8 cellular contexts compared by ENCODE assay signal in genomic region chr5:136080483-136081180, GRCh38. TPM values are rescaled to one million over a fixed set of nuclear protein-coding genes. Genes with fewer than 3 reads are reported as not detected.
A peak's percentile ranks its signal among the peaks of the same experiment; 100 is the strongest.
DNase-seq lines count a peak whose midpoint lies in the region; ATAC-seq, FAIRE-seq and TF ChIP-seq lines count a peak whose summit lies in the region.

No MANE protein-coding gene starts in this region.

- no peaks in the 10 kb centered on the region for H3K36me3 ChIP-seq in HEK293 (ENCODE audit: control insufficient read depth in 2 of 2, insufficient read depth in 1 of 2, low read length in 2 of 2)
- H3K36me3 ChIP-seq in pancreas: no peaks in the 10 kb centered on the region
- H3K36me3 ChIP-seq in tibial nerve: no peaks in the 10 kb centered on the region

- peak overlapping the region; percentile 43; the same call in 1 of the 2 replicates for H3K27ac ChIP-seq in HEK293 (ENCODE audit: extremely low read depth, low read depth, low read length)
- H3K27ac ChIP-seq in pancreas: peak overlapping the region in 3 of 4 donors; percentile 51 to 80 (median 60)
- peak overlapping the region in 3 of 4 donors; percentile 64 to 78 (median 72) for H3K27ac ChIP-seq in tibial nerve

- DNase-seq in GM12865 (ENCODE audit: low read depth): peak; percentile 96
- peak; percentile 2 for DNase-seq in NCI-H2227 treated with DMSO at 0.1 percent for 48 hours (lab: John Stamatoyannopoulos, UW)
- peak; percentile 19 to 30 for DNase-seq in activated T-helper 1 cell treated with anti-CD3 and anti-CD28 coated beads, Interleukin-2, amount 50 U/mL, for 16 hours (ENCODE audit: low read depth in 1 of 2, low spot score in 1 of 2)
- DNase-seq in germinal center (ENCODE audit: low spot score): peak; percentile 74
- DNase-seq in pancreas: peak; percentile 73 to 92 (median 82)
- DNase-seq in tibial nerve (ENCODE audit: low spot score in 2 of 2): peak; percentile 71 to 78
- no peak for DNase-seq in NCI-H1092 (lab: John Stamatoyannopoulos, UW)

- intact Hi-C loops in pancreas (cut with DNase I): no loop called here

- H3K9me3 ChIP-seq in HEK293 (ENCODE audit: control insufficient read depth, insufficient read depth, low read depth, low read length) (no peaks in the 10 kb centered on the region), pancreas (no peaks in the 10 kb centered on the region), tibial nerve (no peaks in the 10 kb centered on the region)

- TF ChIP-seq POLR2A in tibial nerve (IDR thresholded peaks at IDR 0.05): peak; percentile 41 to 43

- CTCF ChIA-PET in HEK293 (lab: Yijun Ruan, JAX): interaction anchor here (0.5 to 5.3 kb wide), 17 partner anchors 14 to 529 kb away, joined by 3 to 66 read pairs (median 5); no protein-coding TSS in a partner anchor

- POLR2A ChIA-PET in HEK293 (lab: Yijun Ruan, JAX): interaction anchor here (0.6 to 1.1 kb wide), 4 partner anchors 52 to 702 kb away, joined by 3 to 4 read pairs (median 3); partner anchors contain the start of gene SMAD5

- 23 to 57% methylated on average over 34 of the region's 34 CpGs for WGBS in pancreas, 2 donors
- WGBS in tibial nerve, 2 donors: 41 to 64% methylated on average over 26 to 34 of the region's 34 CpGs

- peak; percentile 82 to 92 (median 88) for ATAC-seq in pancreas

- peak; percentile 44 to 74 for TF ChIP-seq EP300 in tibial nerve (IDR thresholded peaks at IDR 0.05)

- H3K4me3 ChIP-seq in GM12865 (ENCODE audit: low read depth, low read length): peak overlapping the region; percentile 56
- peak overlapping the region; percentile 44 for H3K4me3 ChIP-seq in HEK293 (ENCODE audit: low read depth, low read length)
- peak overlapping the region; percentile 10 to 34 (median 16) for H3K4me3 ChIP-seq in pancreas
- peak overlapping the region; percentile 22 to 49 (median 30) for H3K4me3 ChIP-seq in tibial nerve

- H3K4me1 ChIP-seq in HEK293 (ENCODE audit: control insufficient read depth, insufficient read depth, low read length) (peaks cover 3% of the 10 kb centered on the region; the same call in 1 of the 2 replicates), pancreas (peaks cover 0 to 15% (median 4%) of the 10 kb centered on the region in 3 donors), tibial nerve (peaks cover 0 to 13% (median 2%) of the 10 kb centered on the region in 4 donors)

- H3K27me3 ChIP-seq in pancreas (no peaks in the 10 kb centered on the region), tibial nerve (no peaks in the 10 kb centered on the region)

- TF ChIP-seq CTCF in GM12865 (IDR thresholded peaks at IDR 0.05; ENCODE audit: insufficient read depth, low read depth, low read length, missing control alignments) (no peak), HEK293 (tag by site-specific recombination; IDR thresholded peaks at IDR 0.05) (no peak), pancreas (IDR thresholded peaks at IDR 0.05) (no peak), tibial nerve (IDR thresholded peaks at IDR 0.05) (peak in 1 of 5 experiments; percentile 16)

- no peak for FAIRE-seq in pancreas (lab: Jason Lieb, UNC)

TF ChIP-seq in HEK293, 187 proteins besides CTCF, POLR2A, EP300 and RAD21:
- TF ChIP-seq GLI4 (tag by site-specific recombination; IDR thresholded peaks at IDR 0.05) (no peak), ZNF138 (tag by site-specific recombination; IDR thresholded peaks at IDR 0.05; ENCODE audit: borderline replicate concordance) (no peak), ZNF239 (tag by site-specific recombination; IDR thresholded peaks at IDR 0.05) (no peak), ZNF174 (tag by site-specific recombination; IDR thresholded peaks at IDR 0.05) (no peak), ZNF146 (tag by site-specific recombination; IDR thresholded peaks at IDR 0.05) (no peak), ZNF692 (tag by site-specific recombination; IDR thresholded peaks at IDR 0.05) (no peak), ZNF324 (tag by site-specific recombination; IDR thresholded peaks at IDR 0.05) (no peak), TCF7L2 (IDR thresholded peaks at IDR 0.05; ENCODE audit: borderline replicate concordance, low read depth, low read length) (no peak), ZNF114 (tag by site-specific recombination; IDR thresholded peaks at IDR 0.05) (no peak)

RNA-seq across cellular contexts. Expression of gene TGFBI, which starts 51.8 kb away (rescaled TPM):
- 10 to 100 TPM in 3 of 6 donors, 1 to 10 TPM in 3; 3.7 to 50.1 (median 12.2) TPM for total RNA-seq in pancreas
- 10 to 100 TPM; 14.2 to 17.6 TPM for polyA plus RNA-seq in pancreas
- total RNA-seq in tibial nerve: 100 to 1,000 TPM; 158 to 291 (median 212) TPM

RNA-seq across cellular contexts. Expression of gene SMAD5, which starts 52.0 kb away (rescaled TPM):
- total RNA-seq in pancreas (10 to 100 TPM; 18.5 to 46.1 (median 23.4) TPM), tibial nerve (10 to 100 TPM; 34.5 to 65.5 (median 54.3) TPM)
- polyA plus RNA-seq in pancreas: 1 to 10 TPM; 4.3 to 8.8 TPM
